ENCODE assay signal across 18 cellular contexts in the genomic region with DNA sequence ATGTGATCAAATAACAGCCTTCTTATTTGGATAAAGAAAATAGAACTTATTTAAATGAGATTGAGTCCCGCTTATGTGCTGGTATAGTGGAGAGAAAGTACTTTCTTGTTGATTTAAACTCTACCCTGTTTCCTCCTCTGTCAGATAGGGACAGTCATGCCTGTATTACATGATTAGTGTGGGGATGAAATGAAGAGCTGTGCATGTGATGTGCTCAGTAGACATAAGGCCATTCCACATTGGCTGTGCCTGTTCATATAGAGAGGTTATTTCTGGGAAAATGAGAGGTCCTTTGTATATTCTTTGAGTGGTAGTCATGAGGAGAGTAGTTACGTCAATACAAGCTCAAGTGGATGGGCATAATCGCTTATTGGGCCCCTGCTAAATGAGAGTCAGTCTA. TPM values are rescaled to one million over a fixed set of nuclear protein-coding genes. Genes with fewer than 3 reads are reported as not detected.
DNase-seq lines count a peak whose midpoint lies in the region; ATAC-seq and TF ChIP-seq lines count a peak whose summit lies in the region.
"Had no signal": no experiment of that assay in that cellular context is flagged by ENCODE, and none has a peak within 500 bp of the region (broad histone marks: within the 10 kb centered on the region; RNA-seq: fewer than 3 reads in every experiment).

No MANE protein-coding gene starts in this region.

- H3K9me3 Mint-ChIP-seq in endothelial cell (ENCODE audit: unreplicated experiment) (no peaks in the 10 kb centered on the region), nephron (no peaks in the 10 kb centered on the region)
- H3K9me3 Mint-ChIP-seq: CD4-positive, alpha-beta T cell had no signal

- peak overlapping the region; percentile 64 for H3K27ac Mint-ChIP-seq in endothelial cell (ENCODE audit: unreplicated experiment)
- peak overlapping the region in 2 of 3 experiments; percentile 38 to 71 for H3K27ac Mint-ChIP-seq in nephron
- H3K27ac Mint-ChIP-seq: CD4-positive, alpha-beta T cell had no signal

- H3K27ac ChIP-seq in C4-2B, result peak overlapping the region; percentile 33
- H3K27ac ChIP-seq: PC-9 had no signal

- no peak for ATAC-seq in HG03025 (IDR thresholded peaks at IDR 0.05; ENCODE audit: low FRiP score, unreplicated experiment)
- ATAC-seq: K562, SK-N-SH treated with all-trans-retinoic acid at 6 μM for 48 hours had no signal

- H3K4me1 Mint-ChIP-seq in endothelial cell (ENCODE audit: unreplicated experiment), result peaks cover 35% of the 10 kb centered on the region
- peaks cover 37% of the 10 kb centered on the region for H3K4me1 Mint-ChIP-seq in nephron

- H3K27me3 Mint-ChIP-seq in endothelial cell (ENCODE audit: unreplicated experiment) (peaks cover 10% of the 10 kb centered on the region), nephron (ENCODE audit: low read depth) (no peaks in the 10 kb centered on the region)
- H3K27me3 Mint-ChIP-seq: CD4-positive, alpha-beta T cell had no signal

- TF ChIP-seq CTCF in C4-2B (conservative IDR thresholded peaks at IDR 0.05) (no peak), LNCaP clone FGC (IDR thresholded peaks at IDR 0.05; ENCODE audit: control insufficient read depth, extremely low read depth, insufficient read depth) (no peak), endothelial cell (IDR thresholded peaks at IDR 0.05; ENCODE audit: unreplicated experiment) (no peak), nephron (IDR thresholded peaks at IDR 0.05; ENCODE audit: unreplicated experiment in 3 of 3) (no peak)

- peak; percentile 62 for DNase-seq in LNCaP clone FGC (ENCODE audit: low read depth)
- DNase-seq in endothelial cell (ENCODE audit: low spot score), result no peak
- no peak for DNase-seq in NCI-H128 (lab: John Stamatoyannopoulos, UW; ENCODE audit: unreplicated experiment)
- DNase-seq in NCI-H526 (lab: John Stamatoyannopoulos, UW), result no peak
- DNase-seq: CD4-positive, alpha-beta T cell; COR-L47; DMS79; H7; NCI-H1105 treated with DMSO at 0.1 percent for 48 hours; NCI-H187; PC-9; RPMI8226; SIG-M5 had no signal

- H3K4me3 ChIP-seq in LNCaP clone FGC (ENCODE audit: low read depth, low read length), result no peak overlapping the region
- H3K4me3 ChIP-seq: K562, PC-9 had no signal

- H3K4me3 Mint-ChIP-seq in endothelial cell (ENCODE audit: unreplicated experiment), result peak overlapping the region; percentile 51
- no peak overlapping the region for H3K4me3 Mint-ChIP-seq in nephron
- H3K4me3 Mint-ChIP-seq: CD4-positive, alpha-beta T cell had no signal

- H3K36me3 Mint-ChIP-seq in endothelial cell (ENCODE audit: low read depth, unreplicated experiment) (peaks cover 13% of the 10 kb centered on the region), nephron (ENCODE audit: low read depth) (no peaks in the 10 kb centered on the region)

RNA-seq across cellular contexts. Expression of a gene that starts 5.7 kb away (rescaled TPM):
- 18.0 TPM for total RNA-seq in endothelial cell (ENCODE audit: unreplicated experiment)
